ENCODE assay signal across 8 cellular contexts in the genomic region with DNA sequence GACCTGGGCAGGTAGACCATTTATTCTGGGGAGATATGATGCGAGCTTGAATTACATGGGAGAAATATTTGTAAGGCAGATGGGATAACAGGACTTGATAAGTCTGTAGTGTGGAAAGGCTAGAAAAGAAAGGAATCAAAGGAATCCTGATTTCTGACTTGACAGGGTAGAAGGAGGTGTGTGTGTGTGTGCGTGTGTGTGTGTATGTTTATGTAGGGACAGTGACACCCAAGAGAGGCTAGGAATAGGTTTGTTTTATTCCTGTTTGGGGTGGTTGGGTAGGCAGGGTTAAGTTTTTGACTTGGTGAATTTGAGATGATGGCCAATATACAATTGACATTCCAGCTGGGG. TPM values are rescaled to one million over a fixed set of nuclear protein-coding genes. Genes with fewer than 3 reads are reported as not detected.
DNase-seq lines count a peak whose midpoint lies in the region; ATAC-seq and TF ChIP-seq lines count a peak whose summit lies in the region.

No MANE protein-coding gene starts in this region.

- H3K36me3 Mint-ChIP-seq in stimulated activated naive CD8-positive, alpha-beta T cell treated with anti-CD3 and anti-CD28 coated beads, Interleukin-15, Interleukin-2, amounts not matched to agents 100 ng/mL and 50 ng/mL, for 24 hours (ENCODE audit: low read depth): peaks cover 9% of the 10 kb centered on the region

- no peaks in the 10 kb centered on the region for H3K36me3 ChIP-seq in adrenal gland (replicated peaks in 1 of 2)
- H3K36me3 ChIP-seq in mesendoderm (ENCODE audit: control insufficient read depth, insufficient read depth, low read length): no peaks in the 10 kb centered on the region

- H4K8ac ChIP-seq in mesendoderm (ENCODE audit: low read depth, low read length): no peak overlapping the region

- H3K4me3 Mint-ChIP-seq in stimulated activated naive CD8-positive, alpha-beta T cell treated with anti-CD3 and anti-CD28 coated beads, Interleukin-15, Interleukin-2, amounts not matched to agents 100 ng/mL and 50 ng/mL, for 24 hours: peak overlapping the region; percentile 85

- H3K9me3 ChIP-seq in adrenal gland (replicated peaks in 1 of 3): no peaks in the 10 kb centered on the region

- intact Hi-C loops in adrenal gland (cut with DNase I): no loop called here

- H3K27me3 ChIP-seq in adrenal gland (no peaks in the 10 kb centered on the region), mesendoderm (ENCODE audit: insufficient read depth, low read length, poor library complexity) (peaks cover 2% of the 10 kb centered on the region)

- peaks cover 66% of the 10 kb centered on the region for H3K4me1 Mint-ChIP-seq in stimulated activated naive CD8-positive, alpha-beta T cell treated with anti-CD3 and anti-CD28 coated beads, Interleukin-15, Interleukin-2, amounts not matched to agents 100 ng/mL and 50 ng/mL, for 24 hours (ENCODE audit: low read depth)

- no peak overlapping the region for H3K4ac ChIP-seq in mesendoderm (ENCODE audit: low read depth, low read length)

- DNase-seq in stimulated activated naive CD8-positive, alpha-beta T cell treated with anti-CD3 and anti-CD28 coated beads, Interleukin-15, Interleukin-2, amounts not matched to agents 100 U/mL and 50 U/mL, for 24 hours: no peak
- no peak for DNase-seq in adrenal gland
- no peak for DNase-seq in mesendoderm
- DNase-seq in GM03348 (ENCODE audit: low spot score): no peak
- no peak for DNase-seq in NCI-H2081 (lab: John Stamatoyannopoulos, UW)

- H2BK5ac ChIP-seq in mesendoderm (ENCODE audit: low read length): no peak overlapping the region

- H3K79me2 ChIP-seq in mesendoderm (ENCODE audit: control insufficient read depth, insufficient read depth, low read length): no peaks in the 10 kb centered on the region

- TF ChIP-seq POLR2A in adrenal gland (IDR thresholded peaks at IDR 0.05): no peak

- H3K23ac ChIP-seq in mesendoderm (ENCODE audit: low read length): no peak overlapping the region

- TF ChIP-seq CTCF in adrenal gland (IDR thresholded peaks at IDR 0.05): no peak

- H3K4me3 ChIP-seq in adrenal gland (peak overlapping the region in 2 of 4 donors; percentile 69 to 90), mesendoderm (ENCODE audit: low read length) (no peak overlapping the region)

- H3K27ac ChIP-seq in adrenal gland (peak overlapping the region in 3 of 5 donors; percentile 71 to 96 (median 94)), mesendoderm (ENCODE audit: low read depth, low read length) (no peak overlapping the region)

- peak overlapping the region; percentile 27 for H2AK5ac ChIP-seq in mesendoderm (ENCODE audit: low read length)

- H2BK15ac ChIP-seq in mesendoderm (replicated peaks; ENCODE audit: low read depth): no peak overlapping the region

- no peak overlapping the region for H4K5ac ChIP-seq in mesendoderm (ENCODE audit: low read length)

- H3K56ac ChIP-seq in mesendoderm (ENCODE audit: low read length): peak overlapping the region; percentile 73

- H3K27ac Mint-ChIP-seq in stimulated activated naive CD8-positive, alpha-beta T cell treated with anti-CD3 and anti-CD28 coated beads, Interleukin-15, Interleukin-2, amounts not matched to agents 100 ng/mL and 50 ng/mL, for 24 hours: peak overlapping the region; percentile 94

- WGBS in adrenal gland, 4 donors: 71 to 81% (median 78%) methylated on average over 2 of the region's 2 CpGs
- no CpG with 5 or more reads among the region's 2 CpGs for WGBS in mesendoderm (ENCODE audit: extremely low coverage, insufficient coverage, low lambda C conversion rate)

- ATAC-seq in stimulated activated naive CD8-positive, alpha-beta T cell treated with anti-CD3 and anti-CD28 coated beads, Interleukin-15, Interleukin-2, amounts not matched to agents 100 U/mL and 50 U/mL, for 24 hours: no peak
- ATAC-seq in GM21786 (IDR thresholded peaks at IDR 0.05; ENCODE audit: unreplicated experiment): no peak
- no peak for ATAC-seq in GM21723 (IDR thresholded peaks at IDR 0.05; ENCODE audit: unreplicated experiment)

- H2BK120ac ChIP-seq in mesendoderm (ENCODE audit: low read depth, low read length): no peak overlapping the region

- no peak overlapping the region for H3K18ac ChIP-seq in mesendoderm (ENCODE audit: low read length)

- H3K27me3 Mint-ChIP-seq in stimulated activated naive CD8-positive, alpha-beta T cell treated with anti-CD3 and anti-CD28 coated beads, Interleukin-15, Interleukin-2, amounts not matched to agents 100 ng/mL and 50 ng/mL, for 24 hours: no peaks in the 10 kb centered on the region

- H3K79me1 ChIP-seq in mesendoderm (ENCODE audit: low read length): no peaks in the 10 kb centered on the region

- H3K9ac ChIP-seq in mesendoderm (ENCODE audit: low read length): peak overlapping the region; percentile 23

- no peaks in the 10 kb centered on the region for H3K9me3 Mint-ChIP-seq in stimulated activated naive CD8-positive, alpha-beta T cell treated with anti-CD3 and anti-CD28 coated beads, Interleukin-15, Interleukin-2, amounts not matched to agents 100 ng/mL and 50 ng/mL, for 24 hours

- H3K4me2 ChIP-seq in mesendoderm (ENCODE audit: low read length): peak overlapping the region; percentile 82

- H3K4me1 ChIP-seq in adrenal gland (replicated peaks in 1 of 2): peaks cover 16 to 40% of the 10 kb centered on the region in 2 donors
- H3K4me1 ChIP-seq in mesendoderm (ENCODE audit: control insufficient read depth, low read depth, low read length): peaks cover 3% of the 10 kb centered on the region

RNA-seq across cellular contexts. Expression of gene HTATIP2, which starts 0.4 kb away (rescaled TPM):
- 100 to 1,000 TPM in 2 of 8 donors, 10 to 100 TPM in 6; 48.8 to 120 (median 78.9) TPM for total RNA-seq in adrenal gland
- polyA plus RNA-seq in adrenal gland: 100 to 1,000 TPM in 1 of 3 donors, 10 to 100 TPM in 2; 33.1 to 156 (median 35.7) TPM
- 39.4 TPM for polyA plus RNA-seq in mesendoderm (2013, experiment 1 of 2)
- polyA plus RNA-seq in mesendoderm (2013, experiment 2 of 2): 38.3 TPM

RNA-seq across cellular contexts. Expression of gene PRMT3, which starts 24.4 kb away (rescaled TPM):
- 10 to 100 TPM; 11.4 to 23.4 (median 15.0) TPM for total RNA-seq in adrenal gland
- polyA plus RNA-seq in adrenal gland: 10 to 100 TPM in 2 of 3 donors, 1 to 10 TPM in 1; 7.6 to 21.9 (median 10.0) TPM
- polyA plus RNA-seq in mesendoderm (2013, experiment 1 of 2): 27.8 TPM
- polyA plus RNA-seq in mesendoderm (2013, experiment 2 of 2): 29.1 TPM
